In genomic region chr12:96047151-96047620, GRCh38 we compare ENCODE assay signal across 9 cellular contexts. TPM values are rescaled to one million over a fixed set of nuclear protein-coding genes. Genes with fewer than 3 reads are reported as not detected.
DNase-seq lines count a peak whose midpoint lies in the region; ATAC-seq and TF ChIP-seq lines count a peak whose summit lies in the region.
"Had no signal": no experiment of that assay in that cellular context is flagged by ENCODE, and none has a peak within 500 bp of the region (broad histone marks: within the 10 kb centered on the region; RNA-seq: fewer than 3 reads in every experiment).

No MANE protein-coding gene starts in this region.

- H4K8ac ChIP-seq in H9 (replicated peaks; ENCODE audit: insufficient read length, low read depth, low read length) = no peak overlapping the region

- H3K23ac ChIP-seq in H9 (ENCODE audit: insufficient read length, low read depth, low read length) = no peak overlapping the region

- H2AFZ ChIP-seq in H9 (ENCODE audit: low read length) = no peak overlapping the region

- peaks cover 4% of the 10 kb centered on the region for H3K9me3 Mint-ChIP-seq in activated T-cell treated with anti-CD3 and anti-CD28 coated beads, Interleukin-2, amount 50 U/mL, for 24 hours
- H3K9me3 Mint-ChIP-seq in H9 = peaks cover 3 to 5% of the 10 kb centered on the region in 2 experiments

- no peaks in the 10 kb centered on the region for H3K9me3 ChIP-seq in effector memory CD4-positive, alpha-beta T cell (ENCODE audit: control insufficient read depth, low read length)
- H3K9me3 ChIP-seq in thyroid gland (no peaks in the 10 kb centered on the region), H9 (ENCODE audit: control insufficient read depth, low read depth, low read length) (no peaks in the 10 kb centered on the region)

- H3K36me3 ChIP-seq in effector memory CD4-positive, alpha-beta T cell (ENCODE audit: control insufficient read depth, insufficient read depth, low read length) = no peaks in the 10 kb centered on the region
- H3K36me3 ChIP-seq in thyroid gland = no peaks in the 10 kb centered on the region

- WGBS in thyroid gland, 2 donors = 64 to 77% methylated on average over 4 of the region's 4 CpGs
- no CpG with 5 or more reads among the region's 4 CpGs for WGBS in H9 (ENCODE audit: extremely low coverage, insufficient read length, low lambda C conversion rate)

- no peak overlapping the region for H2BK120ac ChIP-seq in H9 (ENCODE audit: low read depth, low read length, poor library complexity, severe bottlenecking)

- no peaks in the 10 kb centered on the region for H3K79me1 ChIP-seq in H9 (ENCODE audit: insufficient read depth, low read depth, low read length, poor library complexity, severe bottlenecking)

- ATAC-seq in HG03378 (IDR thresholded peaks at IDR 0.05; ENCODE audit: unreplicated experiment) = peak; percentile 7

- no peak overlapping the region for H3K14ac ChIP-seq in H9 (ENCODE audit: insufficient read depth, low read length)

- H3K27me3 ChIP-seq in effector memory CD4-positive, alpha-beta T cell (replicated peaks; ENCODE audit: control insufficient read depth, insufficient read depth, low read length, poor library complexity, severe bottlenecking) = no peaks in the 10 kb centered on the region
- H3K27me3 ChIP-seq in thyroid gland (no peaks in the 10 kb centered on the region), H9 (ENCODE audit: insufficient read depth, low read length) (no peaks in the 10 kb centered on the region)

- no peak overlapping the region for H2BK20ac ChIP-seq in H9 (ENCODE audit: low read depth, low read length, poor library complexity, severe bottlenecking)

- H3K27me3 Mint-ChIP-seq in activated T-cell treated with anti-CD3 and anti-CD28 coated beads, Interleukin-2, amount 50 U/mL, for 24 hours = no peaks in the 10 kb centered on the region
- no peaks in the 10 kb centered on the region for H3K27me3 Mint-ChIP-seq in H9 (ENCODE audit: low read depth)

- H2BK5ac ChIP-seq in H9 (ENCODE audit: insufficient read length, low read length) = no peak overlapping the region

- no peak overlapping the region for H2BK12ac ChIP-seq in H9 (ENCODE audit: insufficient read length, low read depth, low read length)

- no peak overlapping the region for H3K4me2 ChIP-seq in H9 (ENCODE audit: insufficient read depth, insufficient read length, low read length)

- intact Hi-C loops in thyroid gland (cut with DNase I) = no loop called here

- H3T11ph ChIP-seq in H9 (ENCODE audit: low read length) = no peak overlapping the region

- no peak overlapping the region for H3K4ac ChIP-seq in H9 (ENCODE audit: low read depth, low read length)

- no peak overlapping the region for H3K18ac ChIP-seq in H9 (ENCODE audit: insufficient read length, low read depth, low read length)

- H3K27ac Mint-ChIP-seq in activated T-cell treated with anti-CD3 and anti-CD28 coated beads, Interleukin-2, amount 50 U/mL, for 24 hours = peak overlapping the region; percentile 94
- no peak overlapping the region for H3K27ac Mint-ChIP-seq in H9

- H3K4me3 Mint-ChIP-seq in activated T-cell treated with anti-CD3 and anti-CD28 coated beads, Interleukin-2, amount 50 U/mL, for 24 hours = peak overlapping the region; percentile 52
- H3K4me3 Mint-ChIP-seq in H9 = no peak overlapping the region

- H3K79me2 ChIP-seq in H9 (ENCODE audit: insufficient read depth, low read length) = no peaks in the 10 kb centered on the region

- TF ChIP-seq CTCF in thyroid gland (IDR thresholded peaks at IDR 0.05) (no peak), H9 (conservative IDR thresholded peaks at IDR 0.05) (no peak)

- no peak overlapping the region for H2BK15ac ChIP-seq in H9 (ENCODE audit: low read depth, low read length)

- no peak overlapping the region for H2AK5ac ChIP-seq in H9 (ENCODE audit: insufficient read length, low read length)

- peaks cover 30% of the 10 kb centered on the region for H3K4me1 ChIP-seq in effector memory CD4-positive, alpha-beta T cell (ENCODE audit: control insufficient read depth, insufficient read depth, low read length, poor library complexity, severe bottlenecking)
- H3K4me1 ChIP-seq in thyroid gland (peaks cover 15 to 25% of the 10 kb centered on the region in 2 donors), H9 (ENCODE audit: insufficient read depth, low read length) (no peaks in the 10 kb centered on the region)

- H3K36me3 Mint-ChIP-seq in activated T-cell treated with anti-CD3 and anti-CD28 coated beads, Interleukin-2, amount 50 U/mL, for 24 hours (ENCODE audit: low read depth) = no peaks in the 10 kb centered on the region
- no peaks in the 10 kb centered on the region; a peak in 1 of 7 replicates for H3K36me3 Mint-ChIP-seq in H9 (ENCODE audit: insufficient read depth in 1 of 3, low read depth in 3 of 3)

- peak overlapping the region; percentile 23 for H3K27ac ChIP-seq in effector memory CD4-positive, alpha-beta T cell (ENCODE audit: insufficient read depth, low read length, poor library complexity, severe bottlenecking)
- H3K27ac ChIP-seq in thyroid gland (peak overlapping the region in 2 of 3 donors; percentile 26 to 29), H9 (ENCODE audit: insufficient read length, low read depth, low read length) (no peak overlapping the region)

- no peak overlapping the region for H4K91ac ChIP-seq in H9 (ENCODE audit: insufficient read length, low read depth, low read length)

- H4K5ac ChIP-seq in H9 (ENCODE audit: insufficient read length, low read depth, low read length) = no peak overlapping the region

- H3K23me2 ChIP-seq in H9 (ENCODE audit: insufficient read length, low read depth, low read length, poor library complexity, severe bottlenecking) = no peaks in the 10 kb centered on the region

- H3K4me1 Mint-ChIP-seq in activated T-cell treated with anti-CD3 and anti-CD28 coated beads, Interleukin-2, amount 50 U/mL, for 24 hours (ENCODE audit: low read depth) = peaks cover 53% of the 10 kb centered on the region
- no peaks in the 10 kb centered on the region for H3K4me1 Mint-ChIP-seq in H9

- no peaks in the 10 kb centered on the region for H4K20me1 ChIP-seq in H9 (ENCODE audit: control insufficient read depth, insufficient read depth, insufficient read length)

- H3K4me3 ChIP-seq in effector memory CD4-positive, alpha-beta T cell (ENCODE audit: insufficient read depth, low read depth, low read length, poor library complexity, severe bottlenecking) = no peak overlapping the region
- no peak overlapping the region for H3K4me3 ChIP-seq in thyroid gland (replicated peaks in 1 of 3)

- DNase-seq in activated T-cell treated with anti-CD3 and anti-CD28 coated beads, Interleukin-2, amount 50 U/mL, for 24 hours = peak; percentile 46
- no peak for DNase-seq in activated T-cell treated with anti-CD3 and anti-CD28 coated beads, Interleukin-2, amount 50 U/mL, for 1 hour
- no peak for DNase-seq in effector memory CD4-positive, alpha-beta T cell
- DNase-seq in thyroid gland (no peak), H9 (no peak), HuH-7.5 (ENCODE audit: low spot score) (no peak), NCI-H2196 (lab: John Stamatoyannopoulos, UW; ENCODE audit: unreplicated experiment) (no peak)

- no peak overlapping the region for H3K56ac ChIP-seq in H9 (ENCODE audit: insufficient read length, low read depth, low read length)

- H3K9ac ChIP-seq in H9 (ENCODE audit: extremely low read depth, insufficient read length, low read length) = no peak overlapping the region

- TF ChIP-seq POLR2A in thyroid gland (IDR thresholded peaks at IDR 0.05) = no peak

RNA-seq across cellular contexts. Expression of gene LTA4H, which starts 11.8 kb away (rescaled TPM):
- 100 to 1,000 TPM in 1 of 4 donors, 10 to 100 TPM in 3; 70.1 to 102 (median 75.0) TPM for total RNA-seq in thyroid gland
- 141 and 144 TPM in 2 replicates for total RNA-seq in H9 (2021)

RNA-seq across cellular contexts. Expression of gene HAL, which starts 51.0 kb away (rescaled TPM):
- total RNA-seq in thyroid gland (1 to 10 TPM in 2 of 4 donors, not detected in 2; 1.3 to 1.9 TPM), H9 (2021) (0.11 and 0.35 TPM in 2 replicates)
- total RNA-seq: fibroblast of villous mesenchyme had no signal
